2 cellular contexts compared by ENCODE assay signal in genomic region chr16:681746-682427, GRCh38.
A peak's percentile ranks its signal among the peaks of the same experiment; 100 is the strongest.
TF ChIP-seq lines count a peak whose summit lies in the region.

No MANE protein-coding gene starts in this region.

TF ChIP-seq in Ishikawa, 13 proteins besides CTCF, POLR2A, EP300 and RAD21:
- no peak for TF ChIP-seq CEBPB (IDR thresholded peaks at IDR 0.05)
- TF ChIP-seq NFIC (IDR thresholded peaks at IDR 0.05), result peak; percentile 60
- no peak for TF ChIP-seq EGR1 (IDR thresholded peaks at IDR 0.05)

TF ChIP-seq in GM12878, 131 proteins besides CTCF, POLR2A, EP300 and RAD21:
- TF ChIP-seq ZBED1 (IDR thresholded peaks at IDR 0.05; ENCODE audit: borderline replicate concordance) (0 out of 2 replicates have a peak, but pooled peaks have one; percentile 11), POLR2AphosphoS5 (IDR thresholded peaks at IDR 0.05; ENCODE audit: low read length) (no peak)
